17 cellular contexts compared by ENCODE assay signal in genomic region chr16:31198207-31198882, GRCh38. TPM values are rescaled to one million over a fixed set of nuclear protein-coding genes. Genes with fewer than 3 reads are reported as not detected.
DNase-seq lines count a peak whose midpoint lies in the region; ATAC-seq, FAIRE-seq and TF ChIP-seq lines count a peak whose summit lies in the region.
"Had no signal": no experiment of that assay in that cellular context is flagged by ENCODE, and none has a peak within 500 bp of the region (broad histone marks: within the 10 kb centered on the region; RNA-seq: fewer than 3 reads in every experiment).

No MANE protein-coding gene starts in this region.

- BruUV-seq in endothelial cell of umbilical vein (replicated peaks; lab: Mats Ljungman, UMichigan), result no TSS peak

- no peaks in the 10 kb centered on the region for H3K79me2 ChIP-seq in endothelial cell of umbilical vein (ENCODE audit: control insufficient read depth, insufficient read depth, low read length)

- no peaks in the 10 kb centered on the region for H3K9me3 ChIP-seq in endothelial cell of umbilical vein (replicated peaks; ENCODE audit: control insufficient read depth, insufficient read depth, low read length)
- H3K9me3 ChIP-seq: esophagus muscularis mucosa, heart right ventricle, MG63 had no signal

- no peak overlapping the region for H3K4me3 Mint-ChIP-seq in stimulated activated naive CD8-positive, alpha-beta T cell treated with anti-CD3 and anti-CD28 coated beads, Interleukin-15, Interleukin-2, amounts not matched to agents 100 ng/mL and 50 ng/mL, for 24 hours
- no peak overlapping the region for H3K4me3 Mint-ChIP-seq in stimulated activated naive CD8-positive, alpha-beta T cell treated with anti-CD3 and anti-CD28 coated beads, Interleukin-15, amount 100 ng/mL, for 72 hours
- H3K4me3 Mint-ChIP-seq in T-cell, result no peak overlapping the region

- no peak overlapping the region for H3K27ac ChIP-seq in endothelial cell of umbilical vein (ENCODE audit: insufficient read depth, low read depth, low read length)
- H3K27ac ChIP-seq: esophagus muscularis mucosa had no signal

- H4K20me1 ChIP-seq in endothelial cell of umbilical vein (replicated peaks; ENCODE audit: control insufficient read depth, extremely low read depth, insufficient read depth, low read length), result peaks cover 3% of the 10 kb centered on the region

- POLR2A ChIA-PET in T-cell (lab: Charles Lee), result interaction anchor here (0.5 to 1.2 kb wide), 3 partner anchors 13 to 228 kb away, joined by 3 to 9 read pairs (median 4); no protein-coding TSS in a partner anchor
- POLR2A ChIA-PET in endothelial cell of umbilical vein (lab: Charles Lee), result interaction anchor here (1.7 kb wide), 1 partner anchor 18 kb away, joined by 4 read pairs; no protein-coding TSS in a partner anchor

- H3K27me3 ChIP-seq in endothelial cell of umbilical vein (ENCODE audit: control insufficient read depth in 2 of 2, insufficient read depth in 2 of 2, low read length in 2 of 2), result no peaks in the 10 kb centered on the region
- H3K27me3 ChIP-seq: heart right ventricle, MG63 had no signal

- H3K9me3 Mint-ChIP-seq in stimulated activated naive CD8-positive, alpha-beta T cell treated with anti-CD3 and anti-CD28 coated beads, Interleukin-15, Interleukin-2, amounts not matched to agents 100 ng/mL and 50 ng/mL, for 24 hours, result no peaks in the 10 kb centered on the region
- H3K9me3 Mint-ChIP-seq in stimulated activated naive CD8-positive, alpha-beta T cell treated with anti-CD3 and anti-CD28 coated beads, Interleukin-15, amount 100 ng/mL, for 72 hours, result no peaks in the 10 kb centered on the region
- H3K9me3 Mint-ChIP-seq in T-cell, result no peaks in the 10 kb centered on the region

- H3K4me2 ChIP-seq in endothelial cell of umbilical vein (ENCODE audit: insufficient read depth, low read length), result no peak overlapping the region

- no peaks in the 10 kb centered on the region for H3K27me3 Mint-ChIP-seq in stimulated activated naive CD8-positive, alpha-beta T cell treated with anti-CD3 and anti-CD28 coated beads, Interleukin-15, Interleukin-2, amounts not matched to agents 100 ng/mL and 50 ng/mL, for 24 hours
- no peaks in the 10 kb centered on the region for H3K27me3 Mint-ChIP-seq in stimulated activated naive CD8-positive, alpha-beta T cell treated with anti-CD3 and anti-CD28 coated beads, Interleukin-15, amount 100 ng/mL, for 72 hours
- no peaks in the 10 kb centered on the region for H3K27me3 Mint-ChIP-seq in T-cell

- intact Hi-C loops in endothelial cell of umbilical vein (cut with micrococcal nuclease), result no loop called here

- dilution Hi-C loops in endothelial cell of umbilical vein (cut with MboI; ENCODE audit: extremely low pct_ligation_motif_present, low sequenced_read_pairs), result no loop called here

- H3K27ac Mint-ChIP-seq in stimulated activated naive CD8-positive, alpha-beta T cell treated with anti-CD3 and anti-CD28 coated beads, Interleukin-15, Interleukin-2, amounts not matched to agents 100 ng/mL and 50 ng/mL, for 24 hours, result peak overlapping the region; percentile 66
- H3K27ac Mint-ChIP-seq in stimulated activated naive CD8-positive, alpha-beta T cell treated with anti-CD3 and anti-CD28 coated beads, Interleukin-15, amount 100 ng/mL, for 72 hours, result peak overlapping the region in 1 of 2 donors; percentile 91
- peak overlapping the region; percentile 58 to 65 for H3K27ac Mint-ChIP-seq in T-cell

- H3K9ac ChIP-seq in endothelial cell of umbilical vein (replicated peaks; ENCODE audit: extremely low read depth, insufficient read depth, low read length), result no peak overlapping the region

- no peak for DNase-seq in stimulated activated naive CD8-positive, alpha-beta T cell treated with anti-CD3 and anti-CD28 coated beads, Interleukin-15, amount 100 ng/mL, for 72 hours
- DNase-seq in T-cell (no peak), endothelial cell of umbilical vein (ENCODE audit: low read depth, low spot score) (no peak), DMS79 (lab: John Stamatoyannopoulos, UW) (no peak)
- DNase-seq in activated effector memory CD4-positive, alpha-beta T cell treated with Interleukin-2 at 50 U/mL for 16 hours, result no peak
- DNase-seq: activated CD4-positive, alpha-beta T cell treated with anti-CD3 and anti-CD28 coated beads, Interleukin-2, amount 50 U/mL, for 1 hour; activated naive CD4-positive, alpha-beta T cell treated with Interleukin-2 at 50 U/mL for 16 hours; heart right ventricle; MG63; NCI-H2171 treated with DMSO at 0.1 percent for 48 hours; stimulated activated CD4-positive, alpha-beta T cell treated with anti-CD3 and anti-CD28 coated beads, Interleukin-2, amount 100 ng/mL, for 48 hours had no signal

- peak; percentile 23 for TF ChIP-seq POLR2A in endothelial cell of umbilical vein (IDR thresholded peaks at IDR 0.05; ENCODE audit: low read depth, low read length)

- no peak for TF ChIP-seq CTCF in endothelial cell of umbilical vein (IDR thresholded peaks at IDR 0.05; ENCODE audit: extremely low read depth in 1 of 2, insufficient read depth in 1 of 2, low read depth in 1 of 2, low read length in 2 of 2)

- peaks cover 13 to 24% of the 10 kb centered on the region in 2 experiments for H3K36me3 ChIP-seq in endothelial cell of umbilical vein (ENCODE audit: control insufficient read depth in 2 of 2, extremely low read depth in 1 of 2, insufficient read depth in 2 of 2, low read length in 2 of 2)

- H3K4me1 Mint-ChIP-seq in stimulated activated naive CD8-positive, alpha-beta T cell treated with anti-CD3 and anti-CD28 coated beads, Interleukin-15, Interleukin-2, amounts not matched to agents 100 ng/mL and 50 ng/mL, for 24 hours (ENCODE audit: low read depth), result peaks cover 66% of the 10 kb centered on the region
- H3K4me1 Mint-ChIP-seq in stimulated activated naive CD8-positive, alpha-beta T cell treated with anti-CD3 and anti-CD28 coated beads, Interleukin-15, amount 100 ng/mL, for 72 hours, result peaks cover 74% of the 10 kb centered on the region
- H3K4me1 Mint-ChIP-seq in T-cell, result peaks cover 59 to 70% (median 63%) of the 10 kb centered on the region in 3 donors

- CTCF ChIA-PET in T-cell (lab: Charles Lee) (interaction anchor here in 1 of 2 donors (0.6 to 0.7 kb wide), 2 partner anchors 21 to 221 kb away, joined by 4 read pairs; no protein-coding TSS in a partner anchor), endothelial cell of umbilical vein (lab: Charles Lee) (interaction anchor here (0.5 to 1.6 kb wide), 6 partner anchors 9 to 262 kb away, joined by 3 to 6 read pairs (median 4); partner anchors contain the start of gene ZNF843)

- H3K9me1 ChIP-seq in endothelial cell of umbilical vein (replicated peaks; ENCODE audit: control insufficient read depth, extremely low read depth, insufficient read depth, low read length), result no peaks in the 10 kb centered on the region

- no peak overlapping the region for H3K4me3 ChIP-seq in endothelial cell of umbilical vein (replicated peaks in 1 of 3; ENCODE audit: insufficient read depth in 1 of 3, low read depth in 1 of 3, low read length in 3 of 3)
- H3K4me3 ChIP-seq: esophagus muscularis mucosa, heart right ventricle, MG63 had no signal

- peaks cover 51% of the 10 kb centered on the region for H3K36me3 Mint-ChIP-seq in stimulated activated naive CD8-positive, alpha-beta T cell treated with anti-CD3 and anti-CD28 coated beads, Interleukin-15, Interleukin-2, amounts not matched to agents 100 ng/mL and 50 ng/mL, for 24 hours (ENCODE audit: low read depth)
- H3K36me3 Mint-ChIP-seq in T-cell, result peaks cover 15% of the 10 kb centered on the region

- FAIRE-seq in endothelial cell of umbilical vein (lab: Jason Lieb, UNC), result no peak
- FAIRE-seq: colon had no signal

- ATAC-seq in stimulated activated naive CD8-positive, alpha-beta T cell treated with anti-CD3 and anti-CD28 coated beads, Interleukin-15, amount 100 ng/mL, for 72 hours, result no peak
- no peak for ATAC-seq in T-cell (replicated peaks in 1 of 4)
- ATAC-seq in GM18858 (IDR thresholded peaks at IDR 0.05; ENCODE audit: unreplicated experiment), result no peak
- ATAC-seq in GM21360 (IDR thresholded peaks at IDR 0.05; ENCODE audit: unreplicated experiment), result no peak
- ATAC-seq: heart right ventricle had no signal

- peaks cover 4% of the 10 kb centered on the region for H3K4me1 ChIP-seq in endothelial cell of umbilical vein (ENCODE audit: control insufficient read depth, extremely low read depth, insufficient read depth, low read length)

- H2AFZ ChIP-seq in endothelial cell of umbilical vein (ENCODE audit: low read depth, low read length), result no peak overlapping the region

RNA-seq across cellular contexts. Expression of gene PYCARD, which starts 4.2 kb away (rescaled TPM):
- total RNA-seq in T-cell, result 10 to 100 TPM; 16.1 to 40.3 (median 33.4) TPM
- 19.1 and 23.0 TPM in 2 replicates for total RNA-seq in endothelial cell of umbilical vein
- 40.1 and 58.9 TPM in 2 replicates for polyA plus RNA-seq in endothelial cell of umbilical vein
- polyA plus RNA-seq in endothelial cell of umbilical vein (2011; cell fraction: cytosol; rRNA removed), result 24.0 and 32.0 TPM in 2 replicates
- polyA plus RNA-seq in endothelial cell of umbilical vein (2011; cell fraction: nucleus; rRNA removed), result 7.6 and 8.8 TPM in 2 replicates
- 19.2 and 24.3 TPM in 2 replicates for polyA plus RNA-seq in endothelial cell of umbilical vein (2012)
- polyA minus RNA-seq in endothelial cell of umbilical vein, result 7.9 and 14.0 TPM in 2 replicates
- not detected for polyA minus RNA-seq in endothelial cell of umbilical vein (2011; cell fraction: cytosol; rRNA and poly(A)+ RNA removed)
- polyA minus RNA-seq in endothelial cell of umbilical vein (2011; cell fraction: nucleus; rRNA and poly(A)+ RNA removed), result 1.4 and 1.7 TPM in 2 replicates

RNA-seq across cellular contexts. Expression of gene TRIM72, which starts 15.6 kb away (rescaled TPM):
- total RNA-seq in T-cell, result under 1 TPM in 3 of 5 donors, not detected in 2; 0.03 to 0.09 (median 0.09) TPM
- not detected in 2 replicates for total RNA-seq in endothelial cell of umbilical vein
- not detected in 2 replicates for polyA plus RNA-seq in endothelial cell of umbilical vein
- polyA plus RNA-seq in endothelial cell of umbilical vein (2011; cell fraction: cytosol; rRNA removed), result not detected in 2 replicates
- not detected in 2 replicates for polyA plus RNA-seq in endothelial cell of umbilical vein (2011; cell fraction: nucleus; rRNA removed)
- not detected in 2 replicates for polyA plus RNA-seq in endothelial cell of umbilical vein (2012)
- polyA minus RNA-seq in endothelial cell of umbilical vein, result not detected in 2 replicates
- 0.10 TPM for polyA minus RNA-seq in endothelial cell of umbilical vein (2011; cell fraction: cytosol; rRNA and poly(A)+ RNA removed)
- not detected in 2 replicates for polyA minus RNA-seq in endothelial cell of umbilical vein (2011; cell fraction: nucleus; rRNA and poly(A)+ RNA removed)
- total RNA-seq: renal cortical epithelial cell had no signal

RNA-seq across cellular contexts. Expression of gene FUS, which starts 18.4 kb away (rescaled TPM):
- total RNA-seq in T-cell, result 100 to 1,000 TPM; 410 to 963 (median 434) TPM
- total RNA-seq in endothelial cell of umbilical vein, result 569 and 574 TPM in 2 replicates
- 191 and 307 TPM in 2 replicates for polyA plus RNA-seq in endothelial cell of umbilical vein
- 193 and 242 TPM in 2 replicates for polyA plus RNA-seq in endothelial cell of umbilical vein (2011; cell fraction: cytosol; rRNA removed)
- polyA plus RNA-seq in endothelial cell of umbilical vein (2011; cell fraction: nucleus; rRNA removed), result 579 and 698 TPM in 2 replicates
- 402 and 617 TPM in 2 replicates for polyA plus RNA-seq in endothelial cell of umbilical vein (2012)
- polyA minus RNA-seq in endothelial cell of umbilical vein, result 195 and 220 TPM in 2 replicates
- polyA minus RNA-seq in endothelial cell of umbilical vein (2011; cell fraction: cytosol; rRNA and poly(A)+ RNA removed), result 154 TPM
- 256 and 313 TPM in 2 replicates for polyA minus RNA-seq in endothelial cell of umbilical vein (2011; cell fraction: nucleus; rRNA and poly(A)+ RNA removed)

RNA-seq across cellular contexts. Expression of gene PYDC1, which starts 18.6 kb away (rescaled TPM):
- total RNA-seq in T-cell (not detected), endothelial cell of umbilical vein (not detected in 2 replicates)
- polyA plus RNA-seq in endothelial cell of umbilical vein, result not detected in 2 replicates
- not detected in 2 replicates for polyA plus RNA-seq in endothelial cell of umbilical vein (2011; cell fraction: cytosol; rRNA removed)
- not detected in 2 replicates for polyA plus RNA-seq in endothelial cell of umbilical vein (2011; cell fraction: nucleus; rRNA removed)
- polyA plus RNA-seq in endothelial cell of umbilical vein (2012), result not detected in 2 replicates
- polyA minus RNA-seq in endothelial cell of umbilical vein, result not detected in 2 replicates
- polyA minus RNA-seq in endothelial cell of umbilical vein (2011; cell fraction: cytosol; rRNA and poly(A)+ RNA removed), result not detected
- polyA minus RNA-seq in endothelial cell of umbilical vein (2011; cell fraction: nucleus; rRNA and poly(A)+ RNA removed), result not detected in 2 replicates
- total RNA-seq: esophagus muscularis mucosa, heart right ventricle, renal cortical epithelial cell had no signal
- polyA plus RNA-seq: heart right ventricle had no signal

RNA-seq across cellular contexts. Expression of gene PRSS36, which starts 48.5 kb away (rescaled TPM):
- total RNA-seq in T-cell (1 to 10 TPM in 4 of 5 donors, under 1 TPM in 1; 0.42 to 1.2 (median 1.1) TPM), endothelial cell of umbilical vein (not detected in 2 replicates)
- polyA plus RNA-seq in endothelial cell of umbilical vein, result 0.57 and 0.73 TPM in 2 replicates
- polyA plus RNA-seq in endothelial cell of umbilical vein (2011; cell fraction: cytosol; rRNA removed), result 0.23 and 0.54 TPM in 2 replicates
- 0.32 and 0.57 TPM in 2 replicates for polyA plus RNA-seq in endothelial cell of umbilical vein (2011; cell fraction: nucleus; rRNA removed)
- 0.23 TPM in 1 of 2 replicates, not detected in the other for polyA plus RNA-seq in endothelial cell of umbilical vein (2012)
- polyA minus RNA-seq in endothelial cell of umbilical vein, result not detected in 2 replicates
- polyA minus RNA-seq in endothelial cell of umbilical vein (2011; cell fraction: cytosol; rRNA and poly(A)+ RNA removed), result 6.0 TPM
- polyA minus RNA-seq in endothelial cell of umbilical vein (2011; cell fraction: nucleus; rRNA and poly(A)+ RNA removed), result not detected in 2 replicates
